ENCODE assay signal across 26 cellular contexts in the genomic region with DNA sequence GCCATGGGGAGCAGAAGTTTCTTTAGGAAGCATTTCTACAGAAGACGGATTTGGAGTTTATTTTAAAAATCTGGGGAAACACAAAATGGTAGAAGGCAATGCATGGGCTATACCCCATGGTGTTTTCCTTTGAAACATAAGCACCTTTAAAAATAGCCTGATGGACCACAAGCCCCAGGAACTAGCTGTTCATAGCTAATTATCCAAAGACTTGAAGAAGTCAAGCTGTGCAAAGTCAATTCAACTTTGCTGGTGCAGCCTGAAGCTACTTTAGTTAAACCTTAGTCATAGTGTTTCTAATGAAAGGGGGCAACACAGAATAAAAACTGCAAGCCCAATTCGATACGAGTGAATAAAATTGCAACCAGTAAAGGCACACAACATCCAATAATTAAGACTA.
DNase-seq lines count a peak whose midpoint lies in the region; ATAC-seq, FAIRE-seq and TF ChIP-seq lines count a peak whose summit lies in the region.
"Had no signal": no experiment of that assay in that cellular context is flagged by ENCODE, and none has a peak within 500 bp of the region (broad histone marks: within the 10 kb centered on the region; RNA-seq: fewer than 3 reads in every experiment).

No MANE protein-coding gene starts in this region.

- no peaks in the 10 kb centered on the region for H3K27me3 Mint-ChIP-seq in endodermal cell (ENCODE audit: insufficient read depth)
- H3K27me3 Mint-ChIP-seq: CD4-positive, CD25-positive, alpha-beta regulatory T cell; T-cell had no signal

- TF ChIP-seq POLR2A in esophagus muscularis mucosa (IDR thresholded peaks at IDR 0.05; ENCODE audit: low read depth) (no peak), H54 (IDR thresholded peaks at IDR 0.05; ENCODE audit: low read depth, low read length) (no peak)

- H3K4me3 ChIP-seq in endodermal cell (ENCODE audit: low read length) (peak overlapping the region; percentile 31), esophagus muscularis mucosa (no peak overlapping the region), upper lobe of right lung (no peak overlapping the region)
- H3K4me3 ChIP-seq: GM12878 had no signal

- no peak for ATAC-seq in upper lobe of right lung
- ATAC-seq: GM12878, PC-3, SK-N-SH treated with all-trans-retinoic acid at 6 μM for 48 hours, T-cell had no signal

- TF ChIP-seq CTCF in endodermal cell (conservative IDR thresholded peaks at IDR 0.05) (no peak), esophagus muscularis mucosa (IDR thresholded peaks at IDR 0.05) (no peak), upper lobe of right lung (IDR thresholded peaks at IDR 0.05) (no peak)

- intact Hi-C loops in esophagus muscularis mucosa (cut with DNase I), result no loop called here
- intact Hi-C loops in upper lobe of right lung (cut with DNase I), result no loop called here

- FAIRE-seq in H54 (lab: Jason Lieb, UNC), result no peak
- FAIRE-seq: GM12878, GM19239 had no signal

- no peak for TF ChIP-seq EP300 in esophagus muscularis mucosa (IDR thresholded peaks at IDR 0.05)

- H3K36me3 ChIP-seq in endodermal cell (ENCODE audit: control insufficient read depth, insufficient read depth, low read length) (peaks cover 7% of the 10 kb centered on the region), esophagus muscularis mucosa (no peaks in the 10 kb centered on the region), upper lobe of right lung (no peaks in the 10 kb centered on the region)
- H3K36me3 ChIP-seq: BE2C had no signal

- H3K4me3 Mint-ChIP-seq in endodermal cell, result no peak overlapping the region
- H3K4me3 Mint-ChIP-seq: CD4-positive, CD25-positive, alpha-beta regulatory T cell; HFFc6; T-cell had no signal

- H3K4me1 ChIP-seq in endodermal cell (ENCODE audit: control insufficient read depth, insufficient read depth, low read length) (peaks cover 4% of the 10 kb centered on the region), esophagus muscularis mucosa (no peaks in the 10 kb centered on the region), upper lobe of right lung (no peaks in the 10 kb centered on the region)
- H3K4me1 ChIP-seq: BE2C, Caco-2 had no signal

- no peak overlapping the region for H3K27ac ChIP-seq in endodermal cell (ENCODE audit: low read depth, low read length)
- no peak overlapping the region for H3K27ac ChIP-seq in esophagus muscularis mucosa (replicated peaks in 1 of 4)
- no peak overlapping the region for H3K27ac ChIP-seq in upper lobe of right lung
- H3K27ac ChIP-seq: 22Rv1 had no signal

- DNase-seq in NCI-H748 (lab: John Stamatoyannopoulos, UW; ENCODE audit: unreplicated experiment) (peak; percentile 20), NCI-H748 treated with DMSO at 0.1 percent for 48 hours (lab: John Stamatoyannopoulos, UW) (no peak), NCI-H345 (lab: John Stamatoyannopoulos, UW) (peak; percentile 80), endodermal cell (no peak), esophagus muscularis mucosa (ENCODE audit: extremely low spot score) (no peak), upper lobe of right lung (no peak), H54 (ENCODE audit: insufficient read length, low spot score) (no peak), T1000 (lab: John Stamatoyannopoulos, UW) (no peak)
- DNase-seq: BE2C; Caco-2; CD4-positive, CD25-positive, alpha-beta regulatory T cell; DMS153; H7; HFFc6; IMR-90; NCI-H1436 treated with DMSO at 0.1 percent for 48 hours; NCI-H446 treated with DMSO at 0.1 percent for 48 hours; NCI-H774; PC-3; RPMI8226; SHP77 treated with DMSO at 0.1 percent for 48 hours; T-cell had no signal

- no peak overlapping the region for H3K27ac Mint-ChIP-seq in endodermal cell
- H3K27ac Mint-ChIP-seq: CD4-positive, CD25-positive, alpha-beta regulatory T cell; HFFc6; T-cell had no signal

- H3K36me3 Mint-ChIP-seq in endodermal cell (ENCODE audit: low read depth), result peaks cover 22% of the 10 kb centered on the region
- H3K36me3 Mint-ChIP-seq: CD4-positive, CD25-positive, alpha-beta regulatory T cell; T-cell had no signal

- 46 to 67% methylated on average over 1 to 3 of the region's 3 CpGs for WGBS in endodermal cell (ENCODE audit: insufficient coverage in 1 of 2, insufficient read length in 1 of 2), 2 experiments
- WGBS in esophagus muscularis mucosa, result 75% methylated on average over 3 of the region's 3 CpGs

- peaks cover 34% of the 10 kb centered on the region for H3K4me1 Mint-ChIP-seq in endodermal cell
- H3K4me1 Mint-ChIP-seq: CD4-positive, CD25-positive, alpha-beta regulatory T cell; T-cell had no signal

- H3K9ac ChIP-seq in endodermal cell (ENCODE audit: extremely low read depth, low read length, poor library complexity, severe bottlenecking), result no peak overlapping the region

- no peaks in the 10 kb centered on the region for H3K27me3 ChIP-seq in endodermal cell (ENCODE audit: control insufficient read depth, insufficient read depth, low read length, poor library complexity, severe bottlenecking)
- H3K27me3 ChIP-seq in esophagus muscularis mucosa, result no peaks in the 10 kb centered on the region
- no peaks in the 10 kb centered on the region for H3K27me3 ChIP-seq in upper lobe of right lung
- H3K27me3 ChIP-seq: BE2C had no signal

- H3K9me3 Mint-ChIP-seq in endodermal cell, result peaks cover 33% of the 10 kb centered on the region

- H3K9me3 ChIP-seq in endodermal cell (ENCODE audit: control insufficient read depth, low read length) (peaks cover 36% of the 10 kb centered on the region), esophagus muscularis mucosa (no peaks in the 10 kb centered on the region), upper lobe of right lung (no peaks in the 10 kb centered on the region)
- H3K9me3 ChIP-seq: BE2C, Caco-2 had no signal

Comparison
In these comparisons a context has a peak if more than half of its experiments do, and no peak if none do; other contexts are left out.
1. DNase-seq: peak in NCI-H748 (single experiment) and NCI-H345 (single experiment); none in NCI-H748 treated with DMSO at 0.1 percent for 48 hours (single experiment), endodermal cell (single experiment), esophagus muscularis mucosa (single experiment), upper lobe of right lung (single experiment), H54 (single experiment) and T1000 (single experiment).